Comparison of ENCODE assay signal across 28 cellular contexts in genomic region chr4:142413516-142413915, GRCh38.
"Had no signal": no experiment of that assay in that cellular context is flagged by ENCODE, and none has a peak within 500 bp of the region (broad histone marks: within the 10 kb centered on the region; RNA-seq: fewer than 3 reads in every experiment).

No MANE protein-coding gene starts in this region.

- DNase-seq: activated CD4-positive, alpha-beta T cell treated with anti-CD3 and anti-CD28 coated beads for 4 hours; activated CD4-positive, alpha-beta T cell treated with anti-CD3 and anti-CD28 coated beads, Interleukin-2, amount 50 U/mL, for 48 hours; activated CD8-positive, alpha-beta memory T cell treated with anti-CD3 and anti-CD28 coated beads for 24 hours; activated gamma-delta T cell; activated naive CD4-positive, alpha-beta T cell treated with anti-CD3 and anti-CD28 coated beads, Interleukin-2, amount 50 U/mL, for 16 hours; anterior cingulate cortex; body of pancreas; cerebellar nuclear complex; colonic mucosa; effector CD8-positive, alpha-beta T cell; erythroblast; heart left ventricle; hypothalamus; kidney glomerular epithelial cell; left lung; mesendoderm; spleen; stimulated activated CD4-positive, alpha-beta T cell treated with anti-CD3 and anti-CD28 coated beads, Interleukin-2, amount 100 ng/mL, for 48 hours; stimulated activated naive CD4-positive, alpha-beta T cell treated with Interleukin-2 at 50 U/mL for 16 hours; T-helper 9 cell had no signal

- FAIRE-seq: TTC549 had no signal

- H3K27me3 ChIP-seq: cardiac muscle cell, colonic mucosa, gastroesophageal sphincter, heart left ventricle, left lung, right atrium auricular region, spleen, tibial nerve had no signal

- H3K9me3 ChIP-seq: body of pancreas, colonic mucosa, gastroesophageal sphincter, heart left ventricle, left lung, right atrium auricular region, spleen, tibial nerve had no signal

- H3K36me3 ChIP-seq: cardiac muscle cell, colonic mucosa, gastroesophageal sphincter, heart left ventricle, left lung, right atrium auricular region, spleen, tibial nerve had no signal

- H3K4me1 ChIP-seq: body of pancreas, colonic mucosa, gastroesophageal sphincter, left lung, right atrium auricular region, tibial nerve had no signal

- H3K4me3 ChIP-seq: body of pancreas, cardiac muscle cell, colonic mucosa, gastroesophageal sphincter, heart left ventricle, left lung, lung, right atrium auricular region, spleen, tibial nerve had no signal

- H3K4me3 Mint-ChIP-seq: natural killer cell treated with Interleukin-12 subunit alpha and Interleukin-12 subunit beta and Interleukin-15 and Interleukin-18, amount 100 ng/mL, for 72 hours had no signal

- H3K27ac ChIP-seq: body of pancreas, cardiac muscle cell, colonic mucosa, gastroesophageal sphincter, heart left ventricle, left lung, right atrium auricular region, spleen, tibial nerve, VCaP had no signal

- H3K27ac Mint-ChIP-seq: natural killer cell treated with Interleukin-12 subunit alpha and Interleukin-12 subunit beta and Interleukin-15 and Interleukin-18, amount 100 ng/mL, for 72 hours had no signal
